Comparison of ENCODE assay signal across 1 cellular context in the genomic region with DNA sequence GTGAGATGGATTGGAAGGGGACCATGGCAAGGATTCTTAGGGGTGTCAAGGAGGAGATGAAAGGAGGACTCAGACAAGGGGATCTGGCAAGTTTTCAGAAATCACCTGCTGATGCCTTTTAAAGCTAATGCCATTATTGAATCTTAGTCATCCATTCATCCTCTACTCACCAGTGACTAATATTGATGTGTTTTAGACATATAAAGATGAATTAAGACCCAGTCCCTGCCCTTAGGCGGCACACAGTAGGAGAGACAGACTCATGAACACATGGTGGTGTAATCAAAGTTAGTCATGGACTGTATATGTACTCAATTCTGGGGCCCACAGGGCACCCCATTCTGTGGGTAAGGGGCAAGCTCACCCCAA.
TF ChIP-seq lines count a peak whose summit lies in the region.

No MANE protein-coding gene starts in this region.

TF ChIP-seq in HepG2, 621 proteins besides CTCF, POLR2A, EP300 and RAD21:
- no peak for TF ChIP-seq HOXA3 (CRISPR knock-in tag; IDR thresholded peaks at IDR 0.05)
- TF ChIP-seq ZMYM3 (CRISPR knock-in tag; IDR thresholded peaks at IDR 0.05): no peak
- TF ChIP-seq TRIM24 (CRISPR knock-in tag; IDR thresholded peaks at IDR 0.05): no peak
- TF ChIP-seq MEIS1 (CRISPR knock-in tag; IDR thresholded peaks at IDR 0.05; ENCODE audit: borderline replicate concordance): no peak
- TF ChIP-seq, protein P1, sequence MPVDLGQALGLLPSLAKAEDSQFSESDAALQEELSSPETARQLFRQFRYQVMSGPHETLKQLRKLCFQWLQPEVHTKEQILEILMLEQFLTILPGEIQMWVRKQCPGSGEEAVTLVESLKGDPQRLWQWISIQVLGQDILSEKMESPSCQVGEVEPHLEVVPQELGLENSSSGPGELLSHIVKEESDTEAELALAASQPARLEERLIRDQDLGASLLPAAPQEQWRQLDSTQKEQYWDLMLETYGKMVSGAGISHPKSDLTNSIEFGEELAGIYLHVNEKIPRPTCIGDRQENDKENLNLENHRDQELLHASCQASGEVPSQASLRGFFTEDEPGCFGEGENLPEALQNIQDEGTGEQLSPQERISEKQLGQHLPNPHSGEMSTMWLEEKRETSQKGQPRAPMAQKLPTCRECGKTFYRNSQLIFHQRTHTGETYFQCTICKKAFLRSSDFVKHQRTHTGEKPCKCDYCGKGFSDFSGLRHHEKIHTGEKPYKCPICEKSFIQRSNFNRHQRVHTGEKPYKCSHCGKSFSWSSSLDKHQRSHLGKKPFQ (CRISPR knock-in tag; IDR thresholded peaks at IDR 0.05; ENCODE audit: insufficient replicate concordance): peak; percentile 3
- TF ChIP-seq SUZ12 (IDR thresholded peaks at IDR 0.05; ENCODE audit: low read depth, low read length): no peak
